Comparison of ENCODE assay signal across 16 cellular contexts in the genomic region with DNA sequence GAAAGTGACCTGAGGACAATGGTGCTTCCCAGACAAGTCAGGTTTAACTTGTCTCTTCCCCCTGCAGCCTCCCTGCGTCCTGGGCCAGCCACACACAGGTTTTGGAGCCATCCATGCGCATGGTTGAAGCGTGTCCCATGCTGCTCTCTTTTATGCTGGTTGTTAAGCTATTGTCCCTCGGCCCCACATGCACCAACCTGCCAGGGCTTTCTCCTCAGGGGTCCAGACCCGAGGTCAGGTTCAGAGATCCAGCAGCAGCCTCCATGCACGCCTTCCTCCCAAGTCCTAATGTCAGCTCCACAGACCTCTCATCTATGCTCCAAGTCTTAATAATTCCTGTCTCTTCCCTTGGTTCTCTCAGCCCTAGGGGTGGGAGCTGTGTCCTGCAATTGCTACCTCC. TPM values are rescaled to one million over a fixed set of nuclear protein-coding genes. Genes with fewer than 3 reads are reported as not detected.
"Had no signal": no experiment of that assay in that cellular context is flagged by ENCODE, and none has a peak within 500 bp of the region (broad histone marks: within the 10 kb centered on the region; RNA-seq: fewer than 3 reads in every experiment).

No MANE protein-coding gene starts in this region.

- H3K9me3 Mint-ChIP-seq: activated T-helper 1 cell treated with anti-CD3 and anti-CD28 coated beads, Interleukin-12 subunit alpha, Interleukin-12 subunit beta, Interleukin-2, Interleukin-4 antibody, amounts not matched to agents 30 ng/mL and 10 ng/mL and 1 ng/mL, durations not matched to agents 14 hours and 24 hours and 36 hours; dendritic cell treated with granulocyte-macrophage colony-stimulating factor and Interleukin-4, amounts not matched to agents 40 ng/mL and 50 ng/mL, for 4 days; natural killer cell treated with Interleukin-12 subunit alpha and Interleukin-12 subunit beta and Interleukin-15 and Interleukin-18, amount 100 ng/mL, for 72 hours; stimulated activated naive B cell treated with anti-CD40 and anti-IgM and Interleukin-4, amounts not matched to agents 10 μg/mL and 1 μg/mL and 100 μg/mL, for 72 hours; T-helper 2 cell treated with Interferon-gamma antibody and Interleukin-4, amounts not matched to agents 5 μg/mL and 100 μg/mL, for 36 hours had no signal

- H3K4me1 Mint-ChIP-seq: activated CD4-positive, alpha-beta T cell treated with anti-CD3 and anti-CD28 coated beads for 36 hours; stimulated activated naive B cell treated with anti-CD40 and anti-IgM and Interleukin-4, amounts not matched to agents 10 μg/mL and 1 μg/mL and 100 μg/mL, for 72 hours had no signal

- H3K27me3 Mint-ChIP-seq: activated CD4-positive, alpha-beta T cell treated with anti-CD3 and anti-CD28 coated beads for 36 hours; activated naive CD8-positive, alpha-beta T cell had no signal

- H3K4me2 ChIP-seq: hepatocyte had no signal

- H3K27ac Mint-ChIP-seq: activated CD4-positive, alpha-beta T cell treated with anti-CD3 and anti-CD28 coated beads for 36 hours; activated naive CD8-positive, alpha-beta T cell; activated T-helper 1 cell treated with anti-CD3 and anti-CD28 coated beads, Interleukin-12 subunit alpha, Interleukin-12 subunit beta, Interleukin-2, Interleukin-4 antibody, amounts not matched to agents 30 ng/mL and 10 ng/mL and 1 ng/mL, durations not matched to agents 14 hours and 24 hours and 36 hours; dendritic cell treated with granulocyte-macrophage colony-stimulating factor and Interleukin-4, amounts not matched to agents 40 ng/mL and 50 ng/mL, for 4 days; natural killer cell treated with Interleukin-12 subunit alpha and Interleukin-12 subunit beta and Interleukin-15 and Interleukin-18, amount 100 ng/mL, for 72 hours; stimulated activated naive B cell treated with anti-CD40 and anti-IgM and Interleukin-4, amounts not matched to agents 10 μg/mL and 1 μg/mL and 100 μg/mL, for 72 hours; T-helper 2 cell treated with Interferon-gamma antibody and Interleukin-4, amounts not matched to agents 5 μg/mL and 100 μg/mL, for 36 hours had no signal

- H3K27ac ChIP-seq: esophagus squamous epithelium, prostate gland, uterus had no signal

- H3K4me3 Mint-ChIP-seq: activated CD4-positive, alpha-beta T cell treated with anti-CD3 and anti-CD28 coated beads for 36 hours; activated naive CD8-positive, alpha-beta T cell; activated T-helper 1 cell treated with anti-CD3 and anti-CD28 coated beads, Interleukin-12 subunit alpha, Interleukin-12 subunit beta, Interleukin-2, Interleukin-4 antibody, amounts not matched to agents 30 ng/mL and 10 ng/mL and 1 ng/mL, durations not matched to agents 14 hours and 24 hours and 36 hours; dendritic cell treated with granulocyte-macrophage colony-stimulating factor and Interleukin-4, amounts not matched to agents 40 ng/mL and 50 ng/mL, for 4 days; natural killer cell treated with Interleukin-12 subunit alpha and Interleukin-12 subunit beta and Interleukin-15 and Interleukin-18, amount 100 ng/mL, for 72 hours; stimulated activated naive B cell treated with anti-CD40 and anti-IgM and Interleukin-4, amounts not matched to agents 10 μg/mL and 1 μg/mL and 100 μg/mL, for 72 hours; T-helper 2 cell treated with Interferon-gamma antibody and Interleukin-4, amounts not matched to agents 5 μg/mL and 100 μg/mL, for 36 hours had no signal

- ATAC-seq: activated CD4-positive, alpha-beta T cell treated with anti-CD3 and anti-CD28 coated beads for 36 hours; left cardiac atrium; sciatic nerve; stimulated activated naive B cell treated with anti-CD40 and anti-IgM and Interleukin-4, amounts not matched to agents 10 μg/mL and 1 μg/mL and 100 μg/mL, for 72 hours had no signal

- H3K4me1 ChIP-seq: prostate gland, uterus had no signal

- H3K36me3 Mint-ChIP-seq: activated naive CD8-positive, alpha-beta T cell; natural killer cell treated with Interleukin-12 subunit alpha and Interleukin-12 subunit beta and Interleukin-15 and Interleukin-18, amount 100 ng/mL, for 72 hours; stimulated activated naive B cell treated with anti-CD40 and anti-IgM and Interleukin-4, amounts not matched to agents 10 μg/mL and 1 μg/mL and 100 μg/mL, for 72 hours had no signal

- H3K79me2 ChIP-seq: hepatocyte had no signal

- DNase-seq: activated CD4-positive, alpha-beta T cell treated with anti-CD3 and anti-CD28 coated beads for 36 hours; activated CD4-positive, alpha-beta T cell treated with anti-CD3 and anti-CD28 coated beads, Interleukin-2, amount 50 U/mL, for 48 hours; effector memory CD4-positive, alpha-beta T cell; esophagus squamous epithelium; left cardiac atrium; mesendoderm; stimulated activated naive B cell treated with anti-CD40 and anti-IgM and Interleukin-4, amounts not matched to agents 10 μg/mL and 1 μg/mL and 100 μg/mL, for 72 hours; uterus had no signal

- H3K9me3 ChIP-seq: esophagus squamous epithelium, prostate gland, uterus had no signal

- H3K4me3 ChIP-seq: esophagus squamous epithelium, hepatocyte, prostate gland, uterus had no signal

- H3K36me3 ChIP-seq: esophagus squamous epithelium, prostate gland, uterus had no signal

- H2AFZ ChIP-seq: hepatocyte had no signal

- H3K27me3 ChIP-seq: hepatocyte, uterus had no signal

RNA-seq across cellular contexts. Expression of a gene that starts 1.6 kb away (rescaled TPM):
- total RNA-seq: activated T-helper 1 cell treated with anti-CD3 and anti-CD28 coated beads, Interleukin-12 subunit alpha, Interleukin-12 subunit beta, Interleukin-2, Interleukin-4 antibody, amounts not matched to agents 30 ng/mL and 10 ng/mL and 1 ng/mL, durations not matched to agents 14 hours and 24 hours and 36 hours; natural killer cell treated with Interleukin-12 subunit alpha and Interleukin-12 subunit beta and Interleukin-15 and Interleukin-18, amount 100 ng/mL, for 72 hours had no signal
